Comparison of ENCODE assay signal across 8 cellular contexts in genomic region chr2:226799211-226799975, GRCh38. TPM values are rescaled to one million over a fixed set of nuclear protein-coding genes. Genes with fewer than 3 reads are reported as not detected.
A peak's percentile ranks its signal among the peaks of the same experiment; 100 is the strongest.
DNase-seq lines count a peak whose midpoint lies in the region; ATAC-seq and TF ChIP-seq lines count a peak whose summit lies in the region.

Gene IRS1, minus strand, starts transcription at chr2:226799820. Its CDS starts 1,082 bp downstream, at chr2:226798738.

- DNase-seq in Ammon's horn (ENCODE audit: low spot score) (peak; percentile 61), NCI-H69 (lab: John Stamatoyannopoulos, UW) (peak; percentile 86), epithelial cell of prostate (ENCODE audit: low read depth, low spot score) (no peak), mucosa of descending colon (peak; percentile 70 to 79 (median 77))
- peak; percentile 80 for DNase-seq in activated CD8-positive, alpha-beta memory T cell treated with anti-CD3 and anti-CD28 coated beads, Interleukin-2, amount 50 U/mL, for 48 hours

- no peaks in the 10 kb centered on the region for H3K9me3 ChIP-seq in mucosa of descending colon

- H3K4me1 ChIP-seq in mucosa of descending colon (ENCODE audit: low read depth): peaks cover 15% of the 10 kb centered on the region

- H3K9me3 Mint-ChIP-seq in stimulated activated memory B cell treated with anti-CD40 and anti-IgM and Interleukin-4, amounts not matched to agents 10 μg/mL and 1 μg/mL and 100 μg/mL, for 72 hours: no peaks in the 10 kb centered on the region

- peak within 1 kb of the TSS; percentile 96 for H3K27ac ChIP-seq in epithelial cell of prostate

- H3K4me3 Mint-ChIP-seq in stimulated activated memory B cell treated with anti-CD40 and anti-IgM and Interleukin-4, amounts not matched to agents 10 μg/mL and 1 μg/mL and 100 μg/mL, for 72 hours: peak within 1 kb of the TSS; percentile 86

- peak within 1 kb of the TSS; percentile 33 for H3K4me3 ChIP-seq in mucosa of descending colon

- peak; percentile 44 for TF ChIP-seq POLR2A in GM18951 (IDR thresholded peaks at IDR 0.05; ENCODE audit: extremely low read depth, insufficient read depth, insufficient read length)

- H3K36me3 ChIP-seq in mucosa of descending colon (ENCODE audit: low read depth): no peaks in the 10 kb centered on the region

- H3K36me3 Mint-ChIP-seq in stimulated activated memory B cell treated with anti-CD40 and anti-IgM and Interleukin-4, amounts not matched to agents 10 μg/mL and 1 μg/mL and 100 μg/mL, for 72 hours: no peaks in the 10 kb centered on the region

- intact Hi-C loops in mucosa of descending colon (cut with DNase I, micrococcal nuclease): loop anchor here (10.0 kb wide), 2 partner anchors 65 to 145 kb away; no protein-coding TSS in a partner anchor

- peak; percentile 41 for ATAC-seq in HG03159 (IDR thresholded peaks at IDR 0.05; ENCODE audit: unreplicated experiment)
- peak; percentile 70 for ATAC-seq in mucosa of descending colon
- ATAC-seq in stimulated activated memory B cell treated with anti-CD40 and anti-IgM and Interleukin-4, amounts not matched to agents 10 μg/mL and 1 μg/mL and 100 μg/mL, for 72 hours: peak; percentile 66

- peaks cover 33% of the 10 kb centered on the region for H3K4me1 Mint-ChIP-seq in stimulated activated memory B cell treated with anti-CD40 and anti-IgM and Interleukin-4, amounts not matched to agents 10 μg/mL and 1 μg/mL and 100 μg/mL, for 72 hours

- in situ Hi-C loops in GM18951 (cut with MboI; ENCODE audit: low sequenced_read_pairs, unreplicated experiment): no loop called here

- peak; percentile 49 for TF ChIP-seq CTCF in mucosa of descending colon (IDR thresholded peaks at IDR 0.05)

- peak within 1 kb of the TSS; percentile 67 for H3K27ac Mint-ChIP-seq in stimulated activated memory B cell treated with anti-CD40 and anti-IgM and Interleukin-4, amounts not matched to agents 10 μg/mL and 1 μg/mL and 100 μg/mL, for 72 hours

- no peaks in the 10 kb centered on the region for H3K27me3 Mint-ChIP-seq in stimulated activated memory B cell treated with anti-CD40 and anti-IgM and Interleukin-4, amounts not matched to agents 10 μg/mL and 1 μg/mL and 100 μg/mL, for 72 hours

RNA-seq across cellular contexts. Expression of gene IRS1, which starts in this region (rescaled TPM):
- 10 to 100 TPM in 2 of 3 donors, 1 to 10 TPM in 1; 8.1 to 29.0 (median 13.5) TPM for total RNA-seq in mucosa of descending colon
